ENCODE assay signal across 22 cellular contexts in the genomic region with DNA sequence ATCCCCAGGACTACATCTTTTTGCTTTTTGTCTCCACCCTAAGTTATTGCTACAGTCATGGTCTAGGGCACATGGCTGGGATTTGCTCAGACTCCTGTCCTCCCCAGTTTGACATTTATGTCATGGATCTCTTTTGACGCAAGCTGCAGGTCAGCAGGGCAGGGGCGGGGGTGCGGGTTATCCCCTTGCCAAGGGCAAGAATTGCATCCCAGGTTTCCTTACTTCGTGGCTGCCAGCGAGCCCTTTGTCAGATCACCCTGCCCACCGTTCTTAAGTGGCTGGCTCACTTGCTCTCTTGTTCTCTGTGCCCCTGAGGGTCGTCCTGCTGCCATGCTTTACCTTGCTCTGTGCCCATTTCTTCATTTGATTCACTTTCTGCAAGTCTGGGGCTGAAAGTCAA. TPM values are rescaled to one million over a fixed set of nuclear protein-coding genes. Genes with fewer than 3 reads are reported as not detected.
DNase-seq lines count a peak whose midpoint lies in the region; ATAC-seq, FAIRE-seq and TF ChIP-seq lines count a peak whose summit lies in the region.
"Had no signal": no experiment of that assay in that cellular context is flagged by ENCODE, and none has a peak within 500 bp of the region (broad histone marks: within the 10 kb centered on the region; RNA-seq: fewer than 3 reads in every experiment).

No MANE protein-coding gene starts in this region.

- H3K9ac ChIP-seq in IMR-90 (ENCODE audit: low read depth, low read length) (no peak overlapping the region), kidney (ENCODE audit: low read length in 2 of 2) (no peak overlapping the region)
- H3K9ac ChIP-seq: GM23248 had no signal

- POLR2A ChIA-PET in IMR-90 (lab: Charles Lee; ENCODE audit: unreplicated experiment) = no interaction called here

- H3K9me3 ChIP-seq in IMR-90 (ENCODE audit: control insufficient read depth, insufficient read depth, low read length) = no peaks in the 10 kb centered on the region
- no peaks in the 10 kb centered on the region for H3K9me3 ChIP-seq in kidney (ENCODE audit: control insufficient read depth in 1 of 2, low read length in 2 of 2)
- H3K9me3 ChIP-seq in spleen = no peaks in the 10 kb centered on the region
- no peaks in the 10 kb centered on the region for H3K9me3 ChIP-seq in HAP-1
- H3K9me3 ChIP-seq: A549, BE2C had no signal

- H4K5ac ChIP-seq in IMR-90 (ENCODE audit: low read depth, low read length) = no peak overlapping the region

- no peak overlapping the region for H3K56ac ChIP-seq in IMR-90 (ENCODE audit: extremely low read depth, insufficient read depth, low read length)

- H3K14ac ChIP-seq in IMR-90 (replicated peaks; ENCODE audit: low read depth, low read length) = no peak overlapping the region

- no peak overlapping the region for H3K18ac ChIP-seq in IMR-90 (ENCODE audit: low read depth, low read length)

- no peak overlapping the region for H4K8ac ChIP-seq in IMR-90 (ENCODE audit: low read depth in 2 of 2, low read length in 2 of 2)

- 0 out of 2 replicates have a peak, but pooled peaks cover 4% of the 10 kb centered on the region for H3K9me1 ChIP-seq in IMR-90 (ENCODE audit: insufficient read depth, low read length)

- no peak overlapping the region for H2BK120ac ChIP-seq in IMR-90 (ENCODE audit: low read depth, low read length)

- no peak overlapping the region for H3K4me3 ChIP-seq in IMR-90 (ENCODE audit: insufficient read depth, low read depth, low read length)
- no peak overlapping the region for H3K4me3 ChIP-seq in kidney (ENCODE audit: low read length in 2 of 2)
- H3K4me3 ChIP-seq in spleen = no peak overlapping the region
- no peak overlapping the region for H3K4me3 ChIP-seq in HAP-1
- H3K4me3 ChIP-seq: A549, GM23248 had no signal

- no peak for FAIRE-seq in kidney (lab: Jason Lieb, UNC)
- FAIRE-seq: A549, D721Med, G401.6, HepG2, HTR-8/SVneo had no signal

- intact Hi-C loops in IMR-90 (cut with micrococcal nuclease) (no loop called here), kidney (cut with DNase I) (no loop called here), spleen (cut with DNase I; ENCODE audit: low total_unique reads) (no loop called here)

- CTCF ChIA-PET in IMR-90 (lab: Yijun Ruan, JAX) = no interaction called here

- H2BK15ac ChIP-seq in IMR-90 (ENCODE audit: low read depth, low read length) = no peak overlapping the region

- H2AK5ac ChIP-seq in IMR-90 (ENCODE audit: low read depth, low read length) = no peak overlapping the region

- no peak overlapping the region for H3K4me2 ChIP-seq in IMR-90 (ENCODE audit: low read depth, low read length)
- H3K4me2 ChIP-seq: A549 had no signal

- no peak for TF ChIP-seq CTCF in IMR-90 (conservative IDR thresholded peaks at IDR 0.05; ENCODE audit: low read depth, low read length)
- no peak for TF ChIP-seq CTCF in kidney (IDR thresholded peaks at IDR 0.05; ENCODE audit: borderline replicate concordance, extremely low read depth, insufficient read depth)
- no peak for TF ChIP-seq CTCF in spleen (IDR thresholded peaks at IDR 0.05 in 8 of 11, conservative IDR thresholded peaks at IDR 0.05 in 3 of 11)

- H3K4ac ChIP-seq in IMR-90 (ENCODE audit: low read depth, low read length) = no peak overlapping the region

- H3K79me1 ChIP-seq in IMR-90 (ENCODE audit: low read depth in 1 of 2, low read length in 2 of 2) = peaks cover 0 to 7% of the 10 kb centered on the region in 2 experiments; a peak in 1 of 4 replicates

- peak overlapping the region; percentile 50 for H2AK9ac ChIP-seq in IMR-90 (replicated peaks; ENCODE audit: low read depth, low read length, poor library complexity)

- H3K36me3 ChIP-seq in IMR-90 (ENCODE audit: control insufficient read depth, insufficient read depth, low read length) (peaks cover 44% of the 10 kb centered on the region), kidney (ENCODE audit: control insufficient read depth in 1 of 2, insufficient read depth in 2 of 2, low read length in 2 of 2) (peaks cover 0 to 18% of the 10 kb centered on the region in 2 donors), spleen (peaks cover 0 to 93% (median 65%) of the 10 kb centered on the region in 6 donors), HAP-1 (replicated peaks) (peaks cover 87% of the 10 kb centered on the region)

- no peak overlapping the region for H2BK5ac ChIP-seq in IMR-90 (ENCODE audit: low read depth, low read length, poor library complexity, severe bottlenecking)

- BruUV-seq in IMR-90 (replicated peaks; lab: Mats Ljungman, UMichigan) = no TSS peak

- ATAC-seq in IMR-90 (ENCODE audit: low read depth) = no peak
- ATAC-seq: A549; CD8-positive, alpha-beta T cell; HepG2 had no signal

- WGBS in IMR-90 (ENCODE audit: extremely low coverage in 2 of 2, insufficient read length in 1 of 2), 2 experiments = 89% methylated on average over 5 of the region's 7 CpGs; no CpG with 5 or more reads in 1 of the 2 experiments
- 73 to 96% (median 86%) methylated on average over 7 of the region's 7 CpGs for WGBS in spleen, 5 donors

- dilution Hi-C loops in IMR-90 (cut with HindIII; ENCODE audit: low sequenced_read_pairs, unreplicated experiment) = no loop called here

- TF ChIP-seq POLR2A in IMR-90 (IDR thresholded peaks at IDR 0.05; ENCODE audit: low read depth, low read length) (no peak), spleen (IDR thresholded peaks at IDR 0.05) (no peak)

- no peak overlapping the region for H3K27ac ChIP-seq in IMR-90 (ENCODE audit: insufficient read depth, low read length)
- H3K27ac ChIP-seq in kidney (ENCODE audit: low read depth in 2 of 2, low read length in 2 of 2) = no peak overlapping the region
- H3K27ac ChIP-seq in spleen = no peak overlapping the region
- H3K27ac ChIP-seq: A549, C4-2B, GM23248 had no signal

- H3K27me3 ChIP-seq in IMR-90 (ENCODE audit: control insufficient read depth, insufficient read depth, low read length) (peaks cover 17% of the 10 kb centered on the region; the same call in 1 of the 2 replicates), spleen (replicated peaks in 1 of 7) (peaks cover 0 to 9% (median 0%) of the 10 kb centered on the region in 7 donors), HAP-1 (ENCODE audit: low read depth) (no peaks in the 10 kb centered on the region)
- H3K27me3 ChIP-seq: BE2C had no signal

- DNase-seq in IMR-90 (no peak), kidney (peak; percentile 59), spleen (peak; percentile 33), ureter (ENCODE audit: low spot score) (peak; percentile 33), HAP-1 (ENCODE audit: low spot score in 2 of 2) (no peak), NCI-H226 (no peak)
- DNase-seq in activated CD4-positive, alpha-beta T cell treated with anti-CD3 and anti-CD28 coated beads for 1 hour = no peak
- DNase-seq: BE2C, COR-L47, DMS153, DMS79 treated with DMSO at 0.1 percent for 48 hours, EL, GM23248, HCEC 1CT, HFFc6 had no signal

- no peak overlapping the region for H2AFZ ChIP-seq in IMR-90 (replicated peaks; ENCODE audit: low read length, poor library complexity)
- H2AFZ ChIP-seq: GM23248 had no signal

- TF ChIP-seq RAD21 in IMR-90 (IDR thresholded peaks at IDR 0.05; ENCODE audit: low read length) = no peak

- H4K91ac ChIP-seq in IMR-90 (ENCODE audit: insufficient read depth, low read depth, low read length) = no peak overlapping the region

- in situ Hi-C loops in IMR-90 (cut with MboI; ENCODE audit: low sequenced_read_pairs) (no loop called here), HAP-1 (cut with MboI; ENCODE audit: low sequenced_read_pairs) (no loop called here)

- no peak overlapping the region for H2BK20ac ChIP-seq in IMR-90 (ENCODE audit: low read depth, low read length)

- H3K23ac ChIP-seq in IMR-90 (ENCODE audit: low read depth, low read length) = no peak overlapping the region

- H3K4me1 ChIP-seq in IMR-90 (ENCODE audit: control insufficient read depth, insufficient read depth, low read length) (no peaks in the 10 kb centered on the region), kidney (ENCODE audit: control insufficient read depth in 1 of 2, insufficient read depth in 1 of 2, low read depth in 1 of 2, low read length in 2 of 2) (no peaks in the 10 kb centered on the region), spleen (no peaks in the 10 kb centered on the region), HAP-1 (no peaks in the 10 kb centered on the region)
- H3K4me1 ChIP-seq: A549, BE2C had no signal

- peaks cover 22% of the 10 kb centered on the region; the same call in 1 of the 2 replicates for H4K20me1 ChIP-seq in IMR-90 (ENCODE audit: insufficient read depth, low read length)

TF ChIP-seq in IMR-90, 13 proteins besides CTCF, POLR2A, EP300 and RAD21 (continues in another document):
- no peak for TF ChIP-seq MAZ (IDR thresholded peaks at IDR 0.05; ENCODE audit: borderline replicate concordance, low read depth, low read length)

RNA-seq across cellular contexts. Expression of gene UBA1, which starts 21.1 kb away (rescaled TPM):
- total RNA-seq in IMR-90 (2012; rRNA removed) (256 and 299 TPM in 2 replicates), kidney (218 TPM), spleen (100 to 1,000 TPM; 172 to 207 (median 194) TPM), ureter (193 TPM)
- polyA plus RNA-seq in IMR-90 (2012; rRNA removed) (343 and 366 TPM in 2 replicates), kidney (ENCODE audit: insufficient read depth, low read depth, low replicate concordance) (155 TPM), spleen (10 to 100 TPM; 57.7 to 92.8 (median 88.9) TPM)
- polyA plus RNA-seq in IMR-90 (2012; cell fraction: cytosol; rRNA removed) = 253 and 341 TPM in 2 replicates
- 285 and 480 TPM in 2 replicates for polyA plus RNA-seq in IMR-90 (2012; cell fraction: nucleus; rRNA removed; ENCODE audit: low replicate concordance)

RNA-seq across cellular contexts. Expression of gene RBM10, which starts 27.5 kb away (rescaled TPM):
- total RNA-seq in IMR-90 (2012; rRNA removed) (36.0 and 37.8 TPM in 2 replicates), kidney (31.7 TPM), spleen (10 to 100 TPM; 24.5 to 38.4 (median 30.9) TPM), ureter (38.5 TPM)
- polyA plus RNA-seq in IMR-90 (2012; rRNA removed) (33.4 and 38.3 TPM in 2 replicates), kidney (ENCODE audit: insufficient read depth, low read depth, low replicate concordance) (27.5 TPM), spleen (10 to 100 TPM; 21.6 to 34.7 (median 27.7) TPM)
- polyA plus RNA-seq in IMR-90 (2012; cell fraction: cytosol; rRNA removed) = 26.7 and 40.1 TPM in 2 replicates
- 61.7 and 97.3 TPM in 2 replicates for polyA plus RNA-seq in IMR-90 (2012; cell fraction: nucleus; rRNA removed; ENCODE audit: low replicate concordance)

RNA-seq across cellular contexts. Expression of gene NDUFB11, which starts 28.0 kb away (rescaled TPM):
- total RNA-seq in IMR-90 (2012; rRNA removed) (17.0 and 24.4 TPM in 2 replicates), kidney (70.7 TPM), spleen (10 to 100 TPM; 42.7 to 68.1 (median 51.8) TPM), ureter (77.2 TPM)
- polyA plus RNA-seq in IMR-90 (2012; rRNA removed) (58.3 and 67.7 TPM in 2 replicates), kidney (ENCODE audit: insufficient read depth, low read depth, low replicate concordance) (215 TPM), spleen (10 to 100 TPM; 52.6 to 88.7 (median 77.5) TPM)
- polyA plus RNA-seq in IMR-90 (2012; cell fraction: cytosol; rRNA removed) = 115 and 212 TPM in 2 replicates
- polyA plus RNA-seq in IMR-90 (2012; cell fraction: nucleus; rRNA removed; ENCODE audit: low replicate concordance) = 20.4 and 29.9 TPM in 2 replicates

RNA-seq across cellular contexts. Expression of gene CDK16, which starts 45.9 kb away (rescaled TPM):
- total RNA-seq in IMR-90 (2012; rRNA removed) = 69.4 and 85.3 TPM in 2 replicates
- polyA plus RNA-seq in IMR-90 (2012; rRNA removed) = 106 and 116 TPM in 2 replicates
- polyA plus RNA-seq in IMR-90 (2012; cell fraction: cytosol; rRNA removed) = 72.0 and 131 TPM in 2 replicates
- 187 and 297 TPM in 2 replicates for polyA plus RNA-seq in IMR-90 (2012; cell fraction: nucleus; rRNA removed; ENCODE audit: low replicate concordance)
- 96.1 TPM for total RNA-seq in kidney
- polyA plus RNA-seq in kidney (ENCODE audit: insufficient read depth, low read depth, low replicate concordance) = 89.1 TPM
- 10 to 100 TPM; 51.7 to 75.3 (median 60.0) TPM for total RNA-seq in spleen
- polyA plus RNA-seq in spleen = 10 to 100 TPM; 18.4 to 37.9 (median 28.8) TPM
- total RNA-seq in ureter = 85.4 TPM

Comparison
In these comparisons a context has a peak if more than half of its experiments do, and no peak if none do; other contexts are left out.
1. DNase-seq: peak in kidney (single experiment), spleen (single experiment) and ureter (single experiment); none in IMR-90 (single experiment), HAP-1 (0 of 2), NCI-H226 (single experiment) and activated CD4-positive, alpha-beta T cell treated with anti-CD3 and anti-CD28 coated beads for 1 hour (single experiment).